ENCODE assay signal across 10 cellular contexts in genomic region chr11:16469968-16470367, GRCh38.
"Had no signal": no experiment of that assay in that cellular context is flagged by ENCODE, and none has a peak within 500 bp of the region (broad histone marks: within the 10 kb centered on the region; RNA-seq: fewer than 3 reads in every experiment).

No MANE protein-coding gene starts in this region.

- DNase-seq: activated CD4-positive, alpha-beta T cell treated with anti-CD3 and anti-CD28 coated beads, Interleukin-2, amount 50 U/mL, for 1 hour; activated naive CD4-positive, alpha-beta T cell treated with anti-CD3 and anti-CD28 coated beads, Interleukin-2, amount 50 U/mL, for 16 hours; endodermal cell; left cardiac atrium; pancreas; stimulated activated naive B cell treated with anti-CD40 and anti-IgM and Interleukin-4, amounts not matched to agents 10 μg/mL and 1 μg/mL and 100 μg/mL, for 72 hours; substantia nigra; T-helper 2 cell; upper lobe of left lung had no signal

- ATAC-seq: pancreas; stimulated activated naive B cell treated with anti-CD40 and anti-IgM and Interleukin-4, amounts not matched to agents 10 μg/mL and 1 μg/mL and 100 μg/mL, for 72 hours had no signal

- H3K9me3 ChIP-seq: pancreas, right atrium auricular region, upper lobe of left lung had no signal

- H3K27ac ChIP-seq: pancreas, right atrium auricular region, upper lobe of left lung had no signal

- H3K4me3 ChIP-seq: pancreas, right atrium auricular region, upper lobe of left lung had no signal

- H3K4me1 ChIP-seq: pancreas, upper lobe of left lung had no signal

- H3K27me3 ChIP-seq: pancreas, right atrium auricular region, upper lobe of left lung had no signal

- H3K36me3 ChIP-seq: pancreas, right atrium auricular region, upper lobe of left lung had no signal
